In genomic region chr12:57604454-57605307, GRCh38 we compare ENCODE assay signal across 8 cellular contexts. TPM values are rescaled to one million over a fixed set of nuclear protein-coding genes. Genes with fewer than 3 reads are reported as not detected.
DNase-seq lines count a peak whose midpoint lies in the region; ATAC-seq and TF ChIP-seq lines count a peak whose summit lies in the region.

Gene DTX3 (plus strand): TSS chr12:57604824. CDS start chr12:57606518, 1,694 bp downstream.

- no peak for TF ChIP-seq RAD21 in liver (IDR thresholded peaks at IDR 0.05)

- H3K4me3 Mint-ChIP-seq in T-helper 1 cell treated with Interleukin-12 subunit alpha and Interleukin-12 subunit beta and Interleukin-4 antibody, amounts not matched to agents 30 μg/mL and 1 μg/mL, for 36 hours: peak within 1 kb of the TSS; percentile 84
- peak within 1 kb of the TSS; percentile 52 for H3K4me3 Mint-ChIP-seq in dendritic cell treated with granulocyte-macrophage colony-stimulating factor and Interleukin-4, amounts not matched to agents 40 ng/mL and 50 ng/mL, for 4 days
- H3K4me3 Mint-ChIP-seq in stimulated activated naive B cell treated with anti-CD40 and anti-IgM and Interleukin-4, amounts not matched to agents 10 μg/mL and 1 μg/mL and 100 μg/mL, for 72 hours: peak within 1 kb of the TSS; percentile 81 to 84

- DNase-seq in GM10248 (ENCODE audit: extremely low spot score): peak; percentile 77
- DNase-seq in stimulated activated naive B cell treated with anti-CD40 and anti-IgM and Interleukin-4, amounts not matched to agents 10 μg/mL and 1 μg/mL and 100 μg/mL, for 72 hours: no peak
- no peak for DNase-seq in NCI-H1930 (lab: John Stamatoyannopoulos, UW)

- H3K27ac ChIP-seq in liver (ENCODE audit: low read depth in 1 of 2, low read length in 2 of 2): peak within 1 kb of the TSS; percentile 50 to 53

- no peaks in the 10 kb centered on the region for H3K9me3 Mint-ChIP-seq in T-helper 1 cell treated with Interleukin-12 subunit alpha and Interleukin-12 subunit beta and Interleukin-4 antibody, amounts not matched to agents 30 μg/mL and 1 μg/mL, for 36 hours
- H3K9me3 Mint-ChIP-seq in dendritic cell treated with granulocyte-macrophage colony-stimulating factor and Interleukin-4, amounts not matched to agents 40 ng/mL and 50 ng/mL, for 4 days: no peaks in the 10 kb centered on the region
- H3K9me3 Mint-ChIP-seq in stimulated activated naive B cell treated with anti-CD40 and anti-IgM and Interleukin-4, amounts not matched to agents 10 μg/mL and 1 μg/mL and 100 μg/mL, for 72 hours: no peaks in the 10 kb centered on the region

- H3K4me1 ChIP-seq in liver (ENCODE audit: control insufficient read depth in 4 of 4, insufficient read depth in 4 of 4, low read length in 3 of 4): no peaks in the 10 kb centered on the region

- H3K36me3 Mint-ChIP-seq in T-helper 1 cell treated with Interleukin-12 subunit alpha and Interleukin-12 subunit beta and Interleukin-4 antibody, amounts not matched to agents 30 μg/mL and 1 μg/mL, for 36 hours (ENCODE audit: low read depth): peaks cover 35% of the 10 kb centered on the region
- peaks cover 34% of the 10 kb centered on the region for H3K36me3 Mint-ChIP-seq in dendritic cell treated with granulocyte-macrophage colony-stimulating factor and Interleukin-4, amounts not matched to agents 40 ng/mL and 50 ng/mL, for 4 days (ENCODE audit: low read depth)
- peaks cover 29 to 32% of the 10 kb centered on the region in 2 donors for H3K36me3 Mint-ChIP-seq in stimulated activated naive B cell treated with anti-CD40 and anti-IgM and Interleukin-4, amounts not matched to agents 10 μg/mL and 1 μg/mL and 100 μg/mL, for 72 hours

- H3K27me3 Mint-ChIP-seq in T-helper 1 cell treated with Interleukin-12 subunit alpha and Interleukin-12 subunit beta and Interleukin-4 antibody, amounts not matched to agents 30 μg/mL and 1 μg/mL, for 36 hours (ENCODE audit: low read depth): peaks cover 4% of the 10 kb centered on the region
- peaks cover 57% of the 10 kb centered on the region for H3K27me3 Mint-ChIP-seq in dendritic cell treated with granulocyte-macrophage colony-stimulating factor and Interleukin-4, amounts not matched to agents 40 ng/mL and 50 ng/mL, for 4 days
- H3K27me3 Mint-ChIP-seq in stimulated activated naive B cell treated with anti-CD40 and anti-IgM and Interleukin-4, amounts not matched to agents 10 μg/mL and 1 μg/mL and 100 μg/mL, for 72 hours: peaks cover 43 to 48% of the 10 kb centered on the region in 2 donors

- H3K27me3 ChIP-seq in liver (ENCODE audit: control insufficient read depth in 4 of 4, insufficient read depth in 4 of 4, low read length in 3 of 4): peaks cover 0 to 6% (median 2%) of the 10 kb centered on the region in 4 donors

- TF ChIP-seq CTCF in GM10248 (IDR thresholded peaks at IDR 0.05; ENCODE audit: control extremely low read depth, extremely low read depth, low read depth, missing control alignments) (no peak), liver (IDR thresholded peaks at IDR 0.05; ENCODE audit: low read depth, low read length, missing input control) (no peak)

- ATAC-seq in HG03280 (IDR thresholded peaks at IDR 0.05; ENCODE audit: unreplicated experiment) (peak; percentile 64), HG02973 (IDR thresholded peaks at IDR 0.05; ENCODE audit: unreplicated experiment) (no peak)
- peak; percentile 66 for ATAC-seq in stimulated activated naive B cell treated with anti-CD40 and anti-IgM and Interleukin-4, amounts not matched to agents 10 μg/mL and 1 μg/mL and 100 μg/mL, for 72 hours (replicated peaks)

- H3K4me3 ChIP-seq in liver (ENCODE audit: low read depth in 1 of 3, low read length in 3 of 3): peak within 1 kb of the TSS; percentile 5 to 50 (median 42)

- 5% methylated on average over 52 of the region's 52 CpGs for WGBS in liver

- peaks cover 2 to 28% (median 6%) of the 10 kb centered on the region in 4 donors for H3K36me3 ChIP-seq in liver (ENCODE audit: control insufficient read depth in 4 of 4, insufficient read depth in 3 of 4, low read depth in 1 of 4, low read length in 3 of 4)

- H3K27ac Mint-ChIP-seq in T-helper 1 cell treated with Interleukin-12 subunit alpha and Interleukin-12 subunit beta and Interleukin-4 antibody, amounts not matched to agents 30 μg/mL and 1 μg/mL, for 36 hours: peak within 1 kb of the TSS; percentile 89
- no peak within 1 kb of the TSS for H3K27ac Mint-ChIP-seq in dendritic cell treated with granulocyte-macrophage colony-stimulating factor and Interleukin-4, amounts not matched to agents 40 ng/mL and 50 ng/mL, for 4 days
- peak within 1 kb of the TSS; percentile 75 for H3K27ac Mint-ChIP-seq in stimulated activated naive B cell treated with anti-CD40 and anti-IgM and Interleukin-4, amounts not matched to agents 10 μg/mL and 1 μg/mL and 100 μg/mL, for 72 hours

- H3K4me1 Mint-ChIP-seq in T-helper 1 cell treated with Interleukin-12 subunit alpha and Interleukin-12 subunit beta and Interleukin-4 antibody, amounts not matched to agents 30 μg/mL and 1 μg/mL, for 36 hours (ENCODE audit: low read depth): peaks cover 14% of the 10 kb centered on the region
- peaks cover 19% of the 10 kb centered on the region for H3K4me1 Mint-ChIP-seq in dendritic cell treated with granulocyte-macrophage colony-stimulating factor and Interleukin-4, amounts not matched to agents 40 ng/mL and 50 ng/mL, for 4 days (ENCODE audit: low read depth)
- H3K4me1 Mint-ChIP-seq in stimulated activated naive B cell treated with anti-CD40 and anti-IgM and Interleukin-4, amounts not matched to agents 10 μg/mL and 1 μg/mL and 100 μg/mL, for 72 hours: peaks cover 1 to 24% of the 10 kb centered on the region in 2 donors

- intact Hi-C loops in dendritic cell treated with granulocyte-macrophage colony-stimulating factor and Interleukin-4, amounts not matched to agents 40 ng/mL and 50 ng/mL, for 4 days (cut with micrococcal nuclease): no loop called here

- POLR2A ChIA-PET in GM10248 (lab: Yijun Ruan, JAX): no interaction called here

- no peaks in the 10 kb centered on the region for H3K9me3 ChIP-seq in liver (ENCODE audit: control insufficient read depth in 4 of 4, low read length in 3 of 4)

- CTCF ChIA-PET in GM10248 (lab: Yijun Ruan, JAX): interaction anchor here (1.2 to 6.0 kb wide), 3 partner anchors 15 to 22 kb away, joined by 3 to 45 read pairs (median 20); no protein-coding TSS in a partner anchor

- H3K9ac ChIP-seq in liver (ENCODE audit: low read depth in 1 of 2, low read length in 2 of 2): no peak within 1 kb of the TSS

TF ChIP-seq in liver, 16 proteins besides CTCF, POLR2A, EP300 and RAD21:
- TF ChIP-seq SP1 (IDR thresholded peaks at IDR 0.05) (no peak), YY1 (IDR thresholded peaks at IDR 0.05) (peak; percentile 37), HNF4G (IDR thresholded peaks at IDR 0.05) (no peak), ZBTB33 (IDR thresholded peaks at IDR 0.05) (no peak), TAF1 (conservative IDR thresholded peaks at IDR 0.05) (no peak)
TF ChIP-seq in liver: peak in this region for 1.

RNA-seq across cellular contexts. Expression of gene DTX3, which starts in this region (rescaled TPM):
- total RNA-seq in liver: 1 to 10 TPM; 1.1 to 3.2 TPM
- 1 to 10 TPM; 1.1 to 1.7 TPM for polyA plus RNA-seq in liver
